ENCODE assay signal across 18 cellular contexts in the genomic region with DNA sequence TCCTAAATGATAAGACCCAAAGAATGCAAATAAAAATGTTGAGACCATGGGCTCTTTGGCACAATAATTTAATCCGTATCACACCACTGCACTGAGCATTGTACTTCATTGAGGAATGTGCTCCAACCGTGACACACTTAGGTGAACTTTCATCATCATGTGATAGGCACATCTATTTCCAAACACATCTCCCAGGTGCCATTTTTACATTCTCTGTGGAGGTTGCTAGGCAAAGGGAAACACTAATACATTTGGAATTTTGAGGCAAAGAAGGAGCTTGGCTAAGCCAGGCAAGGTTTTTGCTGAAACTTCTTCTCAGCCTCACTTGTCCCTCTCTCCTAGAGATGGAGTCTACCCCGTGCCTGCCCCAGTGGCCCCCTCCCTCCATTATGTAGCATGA.
A peak's percentile ranks its signal among the peaks of the same experiment; 100 is the strongest.
DNase-seq lines count a peak whose midpoint lies in the region; ATAC-seq and TF ChIP-seq lines count a peak whose summit lies in the region.
"Had no signal": no experiment of that assay in that cellular context is flagged by ENCODE, and none has a peak within 500 bp of the region (broad histone marks: within the 10 kb centered on the region; RNA-seq: fewer than 3 reads in every experiment).

No MANE protein-coding gene starts in this region.

- H3K36me3 ChIP-seq in GM23248 (ENCODE audit: low read depth) (no peaks in the 10 kb centered on the region), WERI-Rb-1 (no peaks in the 10 kb centered on the region)
- H3K36me3 ChIP-seq: left lung had no signal

- TF ChIP-seq CTCF in RWPE1 (conservative IDR thresholded peaks at IDR 0.05; ENCODE audit: low read depth) (no peak), fibroblast of mammary gland (conservative IDR thresholded peaks at IDR 0.05; ENCODE audit: control insufficient read depth, insufficient read depth, low read depth, low read length) (no peak), WERI-Rb-1 (IDR thresholded peaks at IDR 0.05; ENCODE audit: low read depth, low read length) (no peak)

- peaks cover 24% of the 10 kb centered on the region for H3F3A ChIP-seq in GM23248 (ENCODE audit: insufficient read depth)

- no peaks in the 10 kb centered on the region for H3K27me3 ChIP-seq in GM23248 (replicated peaks; ENCODE audit: insufficient read depth)
- no peaks in the 10 kb centered on the region for H3K27me3 ChIP-seq in WERI-Rb-1 (ENCODE audit: insufficient read depth, low read depth, severe bottlenecking)
- H3K27me3 ChIP-seq: hepatocyte, left lung had no signal

- H3K9ac ChIP-seq in GM23248, result no peak overlapping the region

- H4K20me1 ChIP-seq in GM23248 (ENCODE audit: insufficient read depth), result no peaks in the 10 kb centered on the region

- WGBS in GM23248 (ENCODE audit: low coverage in 1 of 2, low lambda C conversion rate in 2 of 2, missing lambda C conversion rate in 2 of 2), 2 experiments, result 25 to 34% methylated on average over 3 of the region's 3 CpGs

- POLR2A ChIA-PET in RWPE1 (lab: Yijun Ruan, JAX; ENCODE audit: low non-redundant PET), result no interaction called here

- H3K9me2 ChIP-seq in GM23248 (ENCODE audit: insufficient read depth), result no peaks in the 10 kb centered on the region

- no peak overlapping the region for H3K4me3 ChIP-seq in GM23248
- H3K4me3 ChIP-seq in fibroblast of mammary gland (ENCODE audit: control insufficient read depth, low read depth, low read length), result no peak overlapping the region
- no peak overlapping the region for H3K4me3 ChIP-seq in WERI-Rb-1 (ENCODE audit: low read depth, low read length)
- H3K4me3 ChIP-seq: GM12878, hepatocyte, left lung had no signal

- H3K4me1 ChIP-seq in GM23248 (ENCODE audit: insufficient read depth), result peaks cover 55% of the 10 kb centered on the region
- H3K4me1 ChIP-seq: left lung had no signal

- CTCF ChIA-PET in RWPE1 (lab: Yijun Ruan, JAX), result interaction anchor here (0.7 kb wide), 2 partner anchors 546 to 892 kb away, joined by 4 read pairs; no protein-coding TSS in a partner anchor

- ATAC-seq in HG03521 (IDR thresholded peaks at IDR 0.05; ENCODE audit: unreplicated experiment) (no peak), GM21786 (IDR thresholded peaks at IDR 0.05; ENCODE audit: unreplicated experiment) (no peak)
- ATAC-seq: activated CD8-positive, alpha-beta memory T cell treated with anti-CD3 and anti-CD28 coated beads, Interleukin-2, amount 10 ng/mL, durations not matched to agents 7 days and 5 days; GM12878; HCT116; left lung; Panc1 had no signal

- no peak overlapping the region for H3K4me2 ChIP-seq in GM23248 (ENCODE audit: unreplicated experiment)
- H3K4me2 ChIP-seq: hepatocyte had no signal

- peak overlapping the region; percentile 21; the same call in 1 of the 2 replicates for H3K27ac ChIP-seq in GM23248
- H3K27ac ChIP-seq in RWPE1, result peak overlapping the region; percentile 33; the same call in 1 of the 2 replicates
- no peak overlapping the region for H3K27ac ChIP-seq in WERI-Rb-1
- H3K27ac ChIP-seq: hepatocyte, left lung had no signal

- no peaks in the 10 kb centered on the region for H3K79me2 ChIP-seq in GM23248 (ENCODE audit: insufficient read depth)
- H3K79me2 ChIP-seq: hepatocyte had no signal

- peak; percentile 69 for DNase-seq in GM23248
- peak; percentile 29 for DNase-seq in RWPE1 (ENCODE audit: low spot score)
- DNase-seq in fibroblast of mammary gland (ENCODE audit: low read depth), result peak; percentile 61
- peak; percentile 93 for DNase-seq in renal cortical epithelial cell (ENCODE audit: low read depth)
- no peak for DNase-seq in WERI-Rb-1
- DNase-seq: activated CD8-positive, alpha-beta memory T cell treated with anti-CD3 and anti-CD28 coated beads, Interleukin-2, amount 10 ng/mL, durations not matched to agents 7 days and 5 days; activated naive CD4-positive, alpha-beta T cell; left lung; NCI-H146; posterior cingulate gyrus; stimulated activated CD4-positive, alpha-beta T cell treated with anti-CD3 and anti-CD28 coated beads, Interleukin-12 subunit alpha, Interleukin-12 subunit beta, amount 100 ng/mL, for 4 hours; T-helper 1 cell had no signal

- H2AFZ ChIP-seq in GM23248, result no peak overlapping the region
- H2AFZ ChIP-seq: hepatocyte had no signal

- H3K9me3 ChIP-seq in GM23248 (ENCODE audit: low read depth), result no peaks in the 10 kb centered on the region
- no peaks in the 10 kb centered on the region for H3K9me3 ChIP-seq in WERI-Rb-1 (ENCODE audit: severe bottlenecking)
- H3K9me3 ChIP-seq: left lung had no signal

- in situ Hi-C loops in GM23248 (cut with MboI), result loop anchor here (25.0 kb wide), 1 partner anchor 878 kb away; no protein-coding TSS in a partner anchor
